20 cellular contexts compared by ENCODE assay signal in the genomic region with DNA sequence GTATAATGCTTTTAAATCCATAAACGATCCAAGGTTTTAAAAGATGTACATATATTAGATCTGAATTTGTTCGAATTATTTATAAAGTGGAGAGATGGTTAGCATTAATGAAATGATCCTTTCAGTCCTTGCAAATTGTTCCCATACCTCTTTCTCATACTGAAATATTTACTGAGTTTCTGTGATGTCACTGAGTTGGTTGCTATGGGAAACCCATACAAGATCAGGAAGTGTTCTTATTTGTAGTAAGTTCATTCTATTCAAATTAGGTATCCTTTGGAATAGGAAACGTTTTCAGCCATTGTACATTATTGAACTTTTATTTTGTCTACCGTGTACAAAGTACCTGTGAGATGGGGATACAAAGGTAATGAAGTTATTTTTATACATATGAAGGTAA.
DNase-seq lines count a peak whose midpoint lies in the region; FAIRE-seq and TF ChIP-seq lines count a peak whose summit lies in the region.
"Had no signal": no experiment of that assay in that cellular context is flagged by ENCODE, and none has a peak within 500 bp of the region (broad histone marks: within the 10 kb centered on the region; RNA-seq: fewer than 3 reads in every experiment).

No MANE protein-coding gene starts in this region.

- no peaks in the 10 kb centered on the region for H3K36me3 ChIP-seq in prostate gland

- no peak for TF ChIP-seq POLR2A in prostate gland (IDR thresholded peaks at IDR 0.05)

- DNase-seq in DMS153 (lab: John Stamatoyannopoulos, UW) (peak; percentile 4), DMS153 treated with DMSO at 0.1 percent for 48 hours (lab: John Stamatoyannopoulos, UW; ENCODE audit: unreplicated experiment) (no peak), GM19239 (ENCODE audit: insufficient read length, low spot score) (no peak), NCI-H774 (lab: John Stamatoyannopoulos, UW) (peak; percentile 32), renal cortical epithelial cell (ENCODE audit: low read depth) (peak; percentile 3), prostate gland (ENCODE audit: low spot score) (no peak), occipital lobe (lab: John Stamatoyannopoulos, UW) (no peak)
- DNase-seq: AML-193; CD4-positive, alpha-beta T cell; DMS79; GDM1; GOT3; H7; HFFc6; IMR-90; KBM-7 had no signal

- no peaks in the 10 kb centered on the region for H3K9me3 ChIP-seq in prostate gland
- H3K9me3 ChIP-seq: A549 had no signal

- 69% methylated on average over 4 of the region's 4 CpGs for WGBS in prostate gland

- intact Hi-C loops in prostate gland (cut with DNase I), result no loop called here

- no peaks in the 10 kb centered on the region for H3K4me1 ChIP-seq in prostate gland (replicated peaks)
- H3K4me1 ChIP-seq: A549 had no signal

- H3K27ac ChIP-seq in prostate gland, result no peak overlapping the region
- H3K27ac ChIP-seq: 22Rv1, A549, C4-2B had no signal

- TF ChIP-seq CTCF in prostate gland (IDR thresholded peaks at IDR 0.05), result no peak

- FAIRE-seq in GM19239 (lab: Jason Lieb, UNC), result peak; percentile 54
- FAIRE-seq: A549, HTR-8/SVneo had no signal

- no peak overlapping the region for H3K4me3 ChIP-seq in prostate gland
- H3K4me3 ChIP-seq: A549 had no signal

- no peaks in the 10 kb centered on the region for H3K27me3 ChIP-seq in prostate gland (replicated peaks; ENCODE audit: insufficient read depth)

Comparison
In these comparisons a context has a peak if more than half of its experiments do, and no peak if none do; other contexts are left out.
1. DNase-seq: peak in DMS153 (single experiment), NCI-H774 (single experiment) and renal cortical epithelial cell (single experiment); none in DMS153 treated with DMSO at 0.1 percent for 48 hours (single experiment), GM19239 (single experiment), prostate gland (single experiment) and occipital lobe (single experiment).